24 cellular contexts compared by ENCODE assay signal in genomic region chr2:129254718-129255117, GRCh38.
"Had no signal": no experiment of that assay in that cellular context is flagged by ENCODE, and none has a peak within 500 bp of the region (broad histone marks: within the 10 kb centered on the region; RNA-seq: fewer than 3 reads in every experiment).

No MANE protein-coding gene starts in this region.

- H3K27me3 Mint-ChIP-seq: dendritic cell treated with granulocyte-macrophage colony-stimulating factor and Interleukin-4, amounts not matched to agents 40 ng/mL and 50 ng/mL, for 4 days; effector memory CD8-positive, alpha-beta T cell had no signal

- H3K4me1 Mint-ChIP-seq: endodermal cell had no signal

- H3K27ac ChIP-seq: colonic mucosa, epithelial cell of prostate, esophagus squamous epithelium, gastrocnemius medialis, heart right ventricle, left lung, lower lobe of right lung had no signal

- ATAC-seq: effector memory CD8-positive, alpha-beta T cell; esophagus mucosa; gastrocnemius medialis; heart right ventricle; left cardiac atrium; left lung; left ventricle myocardium superior; lower lobe of right lung; mucosa of descending colon had no signal

- DNase-seq: colonic mucosa; cortex of kidney; effector CD8-positive, alpha-beta T cell; effector memory CD8-positive, alpha-beta T cell; endodermal cell; erythroblast; esophagus squamous epithelium; foreskin fibroblast; foreskin melanocyte; gastrocnemius medialis; glutamatergic neuron; head of caudate nucleus; heart right ventricle; hippocampal formation; left cardiac atrium; left lung; left ventricle myocardium superior; lower lobe of right lung; mesenchymal stem cell; mucosa of descending colon had no signal

- H3K9me3 ChIP-seq: colonic mucosa, gastrocnemius medialis had no signal

- H3K4me3 ChIP-seq: colonic mucosa, esophagus squamous epithelium, gastrocnemius medialis, heart right ventricle, left lung, lower lobe of right lung, mucosa of descending colon had no signal

- H3K4me1 ChIP-seq: colonic mucosa, heart right ventricle, left lung, lower lobe of right lung had no signal

- H3K4me3 Mint-ChIP-seq: dendritic cell treated with granulocyte-macrophage colony-stimulating factor and Interleukin-4, amounts not matched to agents 40 ng/mL and 50 ng/mL, for 4 days; effector memory CD8-positive, alpha-beta T cell; endodermal cell; mesothelial cell of epicardium had no signal

- H3K27me3 ChIP-seq: colonic mucosa, esophagus squamous epithelium, gastrocnemius medialis, heart right ventricle, left lung had no signal

- H3K36me3 ChIP-seq: colonic mucosa, esophagus squamous epithelium, gastrocnemius medialis, heart right ventricle, left lung, lower lobe of right lung had no signal

- H3K27ac Mint-ChIP-seq: dendritic cell treated with granulocyte-macrophage colony-stimulating factor and Interleukin-4, amounts not matched to agents 40 ng/mL and 50 ng/mL, for 4 days; effector memory CD8-positive, alpha-beta T cell; endodermal cell; mesothelial cell of epicardium had no signal
